ENCODE assay signal across 2 cellular contexts in the genomic region with DNA sequence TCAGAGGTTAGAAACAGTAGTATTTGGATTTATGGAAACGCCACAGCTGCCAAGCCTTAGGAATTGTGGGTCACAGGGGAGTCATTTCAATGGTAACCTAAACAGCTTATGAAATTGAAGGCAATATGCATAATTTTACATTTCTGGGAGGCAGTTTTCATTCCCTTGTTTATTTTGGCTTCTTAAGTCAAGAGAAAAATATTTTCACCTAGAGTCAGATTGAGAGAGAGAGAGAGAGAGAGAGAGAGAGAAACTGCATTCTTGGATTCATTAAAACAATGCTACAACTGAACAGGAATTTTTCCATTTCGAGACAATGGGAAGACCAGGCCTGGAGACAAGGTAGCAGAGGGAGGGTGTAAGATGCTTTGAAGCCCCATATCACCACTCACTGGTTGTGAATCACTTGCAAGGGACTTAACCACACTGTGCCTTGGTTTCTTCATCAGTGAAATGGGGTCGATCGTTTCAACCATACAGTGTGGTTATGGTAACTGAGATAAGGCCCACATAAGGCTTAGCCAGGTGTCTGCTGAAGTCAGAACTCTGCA.
TF ChIP-seq lines count a peak whose summit lies in the region.

No MANE protein-coding gene starts in this region.

TF ChIP-seq in endothelial cell of umbilical vein, 7 proteins besides CTCF, POLR2A, EP300 and RAD21 (continued from another document):
- TF ChIP-seq POLR2AphosphoS5 (IDR thresholded peaks at IDR 0.05; ENCODE audit: insufficient read depth, low read depth, low read length) (no peak), JUN (IDR thresholded peaks at IDR 0.05; ENCODE audit: borderline replicate concordance, insufficient read depth, insufficient read length, low read depth) (no peak), GATA2 (IDR thresholded peaks at IDR 0.05; ENCODE audit: insufficient read depth, insufficient read length, low read depth, low read length) (no peak)
- TF ChIP-seq, protein P1, sequence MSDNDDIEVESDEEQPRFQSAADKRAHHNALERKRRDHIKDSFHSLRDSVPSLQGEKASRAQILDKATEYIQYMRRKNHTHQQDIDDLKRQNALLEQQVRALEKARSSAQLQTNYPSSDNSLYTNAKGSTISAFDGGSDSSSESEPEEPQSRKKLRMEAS (IDR thresholded peaks at IDR 0.05; ENCODE audit: insufficient read depth, insufficient read length) = no peak
TF ChIP-seq in endothelial cell of umbilical vein: peak in this region for 0.

TF ChIP-seq in neural cell, 6 proteins besides CTCF, POLR2A, EP300 and RAD21 (continued from another document):
- TF ChIP-seq, protein P2, sequence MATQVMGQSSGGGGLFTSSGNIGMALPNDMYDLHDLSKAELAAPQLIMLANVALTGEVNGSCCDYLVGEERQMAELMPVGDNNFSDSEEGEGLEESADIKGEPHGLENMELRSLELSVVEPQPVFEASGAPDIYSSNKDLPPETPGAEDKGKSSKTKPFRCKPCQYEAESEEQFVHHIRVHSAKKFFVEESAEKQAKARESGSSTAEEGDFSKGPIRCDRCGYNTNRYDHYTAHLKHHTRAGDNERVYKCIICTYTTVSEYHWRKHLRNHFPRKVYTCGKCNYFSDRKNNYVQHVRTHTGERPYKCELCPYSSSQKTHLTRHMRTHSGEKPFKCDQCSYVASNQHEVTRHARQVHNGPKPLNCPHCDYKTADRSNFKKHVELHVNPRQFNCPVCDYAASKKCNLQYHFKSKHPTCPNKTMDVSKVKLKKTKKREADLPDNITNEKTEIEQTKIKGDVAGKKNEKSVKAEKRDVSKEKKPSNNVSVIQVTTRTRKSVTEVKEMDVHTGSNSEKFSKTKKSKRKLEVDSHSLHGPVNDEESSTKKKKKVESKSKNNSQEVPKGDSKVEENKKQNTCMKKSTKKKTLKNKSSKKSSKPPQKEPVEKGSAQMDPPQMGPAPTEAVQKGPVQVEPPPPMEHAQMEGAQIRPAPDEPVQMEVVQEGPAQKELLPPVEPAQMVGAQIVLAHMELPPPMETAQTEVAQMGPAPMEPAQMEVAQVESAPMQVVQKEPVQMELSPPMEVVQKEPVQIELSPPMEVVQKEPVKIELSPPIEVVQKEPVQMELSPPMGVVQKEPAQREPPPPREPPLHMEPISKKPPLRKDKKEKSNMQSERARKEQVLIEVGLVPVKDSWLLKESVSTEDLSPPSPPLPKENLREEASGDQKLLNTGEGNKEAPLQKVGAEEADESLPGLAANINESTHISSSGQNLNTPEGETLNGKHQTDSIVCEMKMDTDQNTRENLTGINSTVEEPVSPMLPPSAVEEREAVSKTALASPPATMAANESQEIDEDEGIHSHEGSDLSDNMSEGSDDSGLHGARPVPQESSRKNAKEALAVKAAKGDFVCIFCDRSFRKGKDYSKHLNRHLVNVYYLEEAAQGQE (IDR thresholded peaks at IDR 0.05; ENCODE audit: borderline replicate concordance) = no peak
- TF ChIP-seq EZH2 (IDR thresholded peaks at IDR 0.05; ENCODE audit: borderline replicate concordance, insufficient read depth, low read length, poor library complexity, severe bottlenecking) (no peak), POLR2AphosphoS5 (IDR thresholded peaks at IDR 0.05) (no peak), MXI1 (conservative IDR thresholded peaks at IDR 0.05; ENCODE audit: poor library complexity, severe bottlenecking) (no peak), SMC3 (conservative IDR thresholded peaks at IDR 0.05; ENCODE audit: poor library complexity) (no peak)
